ENCODE assay signal across 13 cellular contexts in the genomic region with DNA sequence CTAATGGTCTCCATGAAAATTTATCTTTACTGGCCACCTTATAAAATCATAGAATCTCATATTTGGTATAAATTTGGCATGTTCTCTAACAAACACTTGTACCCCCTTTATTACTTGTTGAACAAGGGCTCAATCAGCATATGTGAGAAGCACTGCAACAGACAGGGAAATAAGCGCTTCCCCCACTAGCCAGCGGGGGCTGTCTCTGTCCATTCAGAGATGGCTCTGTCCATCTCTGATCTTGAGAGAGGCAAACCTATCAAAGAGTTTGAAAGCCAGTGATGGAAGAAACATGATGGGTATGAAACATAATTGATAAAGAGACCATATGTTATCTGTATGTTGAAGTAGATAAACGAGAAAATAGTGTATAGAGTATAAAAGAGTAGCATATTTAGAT.
DNase-seq lines count a peak whose midpoint lies in the region; ATAC-seq and TF ChIP-seq lines count a peak whose summit lies in the region.
"Had no signal": no experiment of that assay in that cellular context is flagged by ENCODE, and none has a peak within 500 bp of the region (broad histone marks: within the 10 kb centered on the region; RNA-seq: fewer than 3 reads in every experiment).

No MANE protein-coding gene starts in this region.

- no peaks in the 10 kb centered on the region for H3K4me1 ChIP-seq in DND-41 (ENCODE audit: insufficient read depth, low read length)
- H3K4me1 ChIP-seq in H9 (ENCODE audit: insufficient read depth, low read length) = no peaks in the 10 kb centered on the region; the same call in 1 of the 2 replicates
- peaks cover 0 to 20% (median 0%) of the 10 kb centered on the region in 4 donors for H3K4me1 ChIP-seq in sigmoid colon
- H3K4me1 ChIP-seq: esophagus squamous epithelium, right atrium auricular region had no signal

- no peaks in the 10 kb centered on the region for H3K9me3 ChIP-seq in DND-41 (ENCODE audit: insufficient read depth, low read length, severe bottlenecking)
- no peaks in the 10 kb centered on the region for H3K9me3 ChIP-seq in H9 (ENCODE audit: control insufficient read depth, low read depth, low read length)
- H3K9me3 ChIP-seq in sigmoid colon = no peaks in the 10 kb centered on the region
- H3K9me3 ChIP-seq: esophagus squamous epithelium, right atrium auricular region, thoracic aorta had no signal

- TF ChIP-seq CTCF in DND-41 (IDR thresholded peaks at IDR 0.05; ENCODE audit: borderline replicate concordance, extremely low read depth, low read length, poor library complexity, severe bottlenecking) (peak; percentile 16), H9 (conservative IDR thresholded peaks at IDR 0.05) (peak; percentile 60), sigmoid colon (IDR thresholded peaks at IDR 0.05) (no peak)

- H2BK20ac ChIP-seq in H9 (ENCODE audit: low read depth, low read length, poor library complexity, severe bottlenecking) = no peak overlapping the region

- H3K9ac ChIP-seq in DND-41 (ENCODE audit: low read depth, low read length) (no peak overlapping the region), H9 (ENCODE audit: extremely low read depth, insufficient read length, low read length) (no peak overlapping the region)

- H3K4me3 ChIP-seq in DND-41 (ENCODE audit: low read depth in 1 of 2, low read length in 2 of 2) (no peak overlapping the region), sigmoid colon (no peak overlapping the region)
- H3K4me3 ChIP-seq: esophagus squamous epithelium, right atrium auricular region, thoracic aorta had no signal

- intact Hi-C loops in sigmoid colon (cut with DNase I) = no loop called here

- no peak overlapping the region for H3K18ac ChIP-seq in H9 (ENCODE audit: insufficient read length, low read depth, low read length)

- H3K56ac ChIP-seq in H9 (ENCODE audit: insufficient read length, low read depth, low read length) = no peak overlapping the region

- H3K4me1 Mint-ChIP-seq in H9 = peaks cover 17% of the 10 kb centered on the region in 2 experiments
- H3K4me1 Mint-ChIP-seq: central memory CD8-positive, alpha-beta T cell had no signal

- H3K4me2 ChIP-seq in DND-41 (ENCODE audit: insufficient read depth, low read length) = no peak overlapping the region
- H3K4me2 ChIP-seq in H9 (ENCODE audit: insufficient read depth, insufficient read length, low read length) = no peak overlapping the region

- H3K23ac ChIP-seq in H9 (ENCODE audit: insufficient read length, low read depth, low read length) = no peak overlapping the region

- H2AFZ ChIP-seq in DND-41 (ENCODE audit: low read depth, low read length) (no peak overlapping the region), H9 (ENCODE audit: low read length) (no peak overlapping the region)

- H3K4me3 Mint-ChIP-seq in H9 = no peak overlapping the region
- H3K4me3 Mint-ChIP-seq: central memory CD8-positive, alpha-beta T cell had no signal

- H3K9me3 Mint-ChIP-seq in H9 = no peaks in the 10 kb centered on the region
- H3K9me3 Mint-ChIP-seq: central memory CD8-positive, alpha-beta T cell had no signal

- H3K27me3 ChIP-seq in DND-41 (ENCODE audit: insufficient read depth, low read length, poor library complexity) (no peaks in the 10 kb centered on the region), H9 (ENCODE audit: insufficient read depth, low read length) (no peaks in the 10 kb centered on the region), sigmoid colon (no peaks in the 10 kb centered on the region)
- H3K27me3 ChIP-seq: right atrium auricular region had no signal

- 100% methylated on average over 1 of the region's 3 CpGs for WGBS in H9 (ENCODE audit: extremely low coverage, insufficient read length, low lambda C conversion rate)
- WGBS in sigmoid colon, 2 donors = 85 to 95% methylated on average over 3 of the region's 3 CpGs

- no peaks in the 10 kb centered on the region for H3K79me2 ChIP-seq in DND-41 (ENCODE audit: insufficient read depth, low read length)
- H3K79me2 ChIP-seq in H9 (ENCODE audit: insufficient read depth, low read length) = no peaks in the 10 kb centered on the region

- no peak overlapping the region for H2BK5ac ChIP-seq in H9 (ENCODE audit: insufficient read length, low read length)

- H2BK120ac ChIP-seq in H9 (ENCODE audit: low read depth, low read length, poor library complexity, severe bottlenecking) = no peak overlapping the region

- no peaks in the 10 kb centered on the region; the same call in 1 of the 2 replicates for H3K27me3 Mint-ChIP-seq in H9 (ENCODE audit: low read depth)

- H3K79me1 ChIP-seq in H9 (ENCODE audit: insufficient read depth, low read depth, low read length, poor library complexity, severe bottlenecking) = no peaks in the 10 kb centered on the region

- no peak overlapping the region for H3K4ac ChIP-seq in H9 (ENCODE audit: low read depth, low read length)

- H3K27ac ChIP-seq in DND-41 (ENCODE audit: low read length) (no peak overlapping the region), H9 (ENCODE audit: insufficient read length, low read depth, low read length) (no peak overlapping the region), sigmoid colon (no peak overlapping the region)
- H3K27ac ChIP-seq: esophagus squamous epithelium, right atrium auricular region, thoracic aorta had no signal

- H4K20me1 ChIP-seq in DND-41 (ENCODE audit: insufficient read depth, low read length) = no peaks in the 10 kb centered on the region
- no peaks in the 10 kb centered on the region for H4K20me1 ChIP-seq in H9 (ENCODE audit: control insufficient read depth, insufficient read depth, insufficient read length)

- no peak overlapping the region for H3T11ph ChIP-seq in H9 (ENCODE audit: low read length)

- H4K8ac ChIP-seq in H9 (replicated peaks; ENCODE audit: insufficient read length, low read depth, low read length) = no peak overlapping the region

- ATAC-seq in DND-41 (ENCODE audit: insufficient read depth, low read depth) (no peak), SK-N-SH treated with all-trans-retinoic acid at 6 μM for 48 hours (peak; percentile 70), HG02763 (IDR thresholded peaks at IDR 0.05; ENCODE audit: unreplicated experiment) (no peak)

- no peak overlapping the region for H3K27ac Mint-ChIP-seq in H9

- no peak for TF ChIP-seq POLR2A in sigmoid colon (IDR thresholded peaks at IDR 0.05)

- H2BK15ac ChIP-seq in H9 (ENCODE audit: low read depth, low read length) = no peak overlapping the region

- no peak overlapping the region for H4K91ac ChIP-seq in H9 (ENCODE audit: insufficient read length, low read depth, low read length)

- H3K14ac ChIP-seq in H9 (ENCODE audit: insufficient read depth, low read length) = no peak overlapping the region

- DNase-seq in DND-41 = no peak
- DNase-seq in H9 = no peak
- peak; percentile 17 for DNase-seq in iPS-NIHi11 (ENCODE audit: low spot score)
- no peak for DNase-seq in sigmoid colon
- DNase-seq in epidermal melanocyte (ENCODE audit: insufficient read length, low spot score) = no peak
- DNase-seq: activated CD4-positive, alpha-beta T cell treated with anti-CD3 and anti-CD28 coated beads for 1 hour; DMS79; esophagus squamous epithelium had no signal

- no peak for TF ChIP-seq EP300 in sigmoid colon (IDR thresholded peaks at IDR 0.05)

- no peak overlapping the region for H2BK12ac ChIP-seq in H9 (ENCODE audit: insufficient read length, low read depth, low read length)

- H2AK5ac ChIP-seq in H9 (ENCODE audit: insufficient read length, low read length) = no peak overlapping the region

- H3K23me2 ChIP-seq in H9 (ENCODE audit: insufficient read length, low read depth, low read length, poor library complexity, severe bottlenecking) = no peaks in the 10 kb centered on the region

- H3K36me3 ChIP-seq in DND-41 (ENCODE audit: insufficient read depth, low read length) (no peaks in the 10 kb centered on the region), sigmoid colon (no peaks in the 10 kb centered on the region)
- H3K36me3 ChIP-seq: esophagus squamous epithelium, right atrium auricular region, thoracic aorta had no signal

- H3K36me3 Mint-ChIP-seq in H9 (ENCODE audit: insufficient read depth in 1 of 3, low read depth in 3 of 3) = no peaks in the 10 kb centered on the region

- no peak overlapping the region for H4K5ac ChIP-seq in H9 (ENCODE audit: insufficient read length, low read depth, low read length)

TF ChIP-seq in SK-N-SH treated with all-trans-retinoic acid at 6 μM for 48 hours, 23 proteins besides CTCF, POLR2A, EP300 and RAD21 (continues in another document):
- TF ChIP-seq TOX (CRISPR knock-in tag; IDR thresholded peaks at IDR 0.05; ENCODE audit: borderline replicate concordance) (no peak), ZFP3 (CRISPR knock-in tag; IDR thresholded peaks at IDR 0.05) (no peak), SNAI2 (CRISPR knock-in tag; IDR thresholded peaks at IDR 0.05) (no peak), ESRRG (CRISPR knock-in tag; IDR thresholded peaks at IDR 0.05) (no peak), CSDC2 (CRISPR knock-in tag; IDR thresholded peaks at IDR 0.05) (no peak), ZNF565 (CRISPR knock-in tag; conservative IDR thresholded peaks at IDR 0.05; ENCODE audit: low read depth) (no peak), ZNF8 (CRISPR knock-in tag; IDR thresholded peaks at IDR 0.05) (no peak), TCF4 (CRISPR knock-in tag; IDR thresholded peaks at IDR 0.05; ENCODE audit: borderline replicate concordance) (no peak), ZFP30 (CRISPR knock-in tag; IDR thresholded peaks at IDR 0.05) (no peak), PPARA (CRISPR knock-in tag; IDR thresholded peaks at IDR 0.05; ENCODE audit: borderline replicate concordance) (no peak), BACH2 (CRISPR knock-in tag; IDR thresholded peaks at IDR 0.05; ENCODE audit: borderline replicate concordance) (no peak)
- TF ChIP-seq, protein P1, sequence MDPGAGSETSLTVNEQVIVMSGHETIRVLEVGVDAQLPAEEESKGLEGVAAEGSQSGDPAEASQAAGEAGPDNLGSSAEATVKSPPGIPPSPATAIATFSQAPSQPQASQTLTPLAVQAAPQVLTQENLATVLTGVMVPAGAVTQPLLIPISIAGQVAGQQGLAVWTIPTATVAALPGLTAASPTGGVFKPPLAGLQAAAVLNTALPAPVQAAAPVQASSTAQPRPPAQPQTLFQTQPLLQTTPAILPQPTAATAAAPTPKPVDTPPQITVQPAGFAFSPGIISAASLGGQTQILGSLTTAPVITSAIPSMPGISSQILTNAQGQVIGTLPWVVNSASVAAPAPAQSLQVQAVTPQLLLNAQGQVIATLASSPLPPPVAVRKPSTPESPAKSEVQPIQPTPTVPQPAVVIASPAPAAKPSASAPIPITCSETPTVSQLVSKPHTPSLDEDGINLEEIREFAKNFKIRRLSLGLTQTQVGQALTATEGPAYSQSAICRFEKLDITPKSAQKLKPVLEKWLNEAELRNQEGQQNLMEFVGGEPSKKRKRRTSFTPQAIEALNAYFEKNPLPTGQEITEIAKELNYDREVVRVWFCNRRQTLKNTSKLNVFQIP (CRISPR knock-in tag; IDR thresholded peaks at IDR 0.05; ENCODE audit: borderline replicate concordance, low read depth) = no peak

Comparison
In these comparisons a context has a peak if more than half of its experiments do, and no peak if none do; other contexts are left out.
1. CTCF ChIP-seq: peak in DND-41 (single experiment) and H9 (single experiment); none in sigmoid colon (0 of 4).